In the genomic region with DNA sequence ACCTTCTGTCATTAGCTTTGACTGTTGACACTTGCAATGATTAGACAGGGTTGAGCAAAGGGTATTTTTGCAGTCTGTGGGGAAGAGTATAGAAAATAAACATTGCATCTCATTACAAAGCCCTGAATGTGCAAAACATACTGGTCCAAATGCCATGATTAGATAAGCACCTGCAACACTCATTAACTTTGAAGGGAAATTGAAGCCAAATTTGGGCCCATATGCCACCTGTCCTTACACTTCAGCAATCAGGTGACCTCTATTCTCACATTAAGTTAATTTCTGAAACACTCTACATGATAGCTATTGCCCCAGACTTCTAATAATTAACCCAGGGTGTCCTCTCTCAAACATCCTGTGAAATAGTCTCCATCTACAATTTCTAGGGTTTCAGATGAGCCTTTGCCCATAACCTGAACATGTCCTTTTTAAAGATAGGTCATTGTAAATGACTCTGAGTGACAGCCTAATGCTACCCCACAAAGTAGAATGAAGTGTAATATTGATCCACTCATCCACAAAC, we compare ENCODE assay signal across 14 cellular contexts.
DNase-seq lines count a peak whose midpoint lies in the region; ATAC-seq lines count a peak whose summit lies in the region.
"Had no signal": no experiment of that assay in that cellular context is flagged by ENCODE, and none has a peak within 500 bp of the region (broad histone marks: within the 10 kb centered on the region; RNA-seq: fewer than 3 reads in every experiment).

No MANE protein-coding gene starts in this region.

- DNase-seq in left kidney (ENCODE audit: low read depth, low spot score): peak; percentile 34
- DNase-seq in activated effector memory CD4-positive, alpha-beta T cell treated with Interleukin-2 at 50 U/mL for 16 hours: no peak
- DNase-seq in MG63: no peak
- DNase-seq in NCI-H2196 treated with DMSO at 0.1 percent for 48 hours (lab: John Stamatoyannopoulos, UW; ENCODE audit: unreplicated experiment): no peak
- no peak for DNase-seq in T-helper 9 cell
- DNase-seq: activated CD8-positive, alpha-beta T cell treated with anti-CD3 and anti-CD28 coated beads for 36 hours; CD8-positive, alpha-beta T cell; effector memory CD8-positive, alpha-beta T cell; NCI-H345; SIG-M5; upper lobe of left lung had no signal

- no peaks in the 10 kb centered on the region for H3K9me3 ChIP-seq in MG63
- H3K9me3 ChIP-seq: upper lobe of left lung had no signal

- H3K27me3 ChIP-seq in MG63: no peaks in the 10 kb centered on the region
- H3K27me3 ChIP-seq: upper lobe of left lung had no signal

- H3K4me3 ChIP-seq in MG63: no peak overlapping the region
- H3K4me3 ChIP-seq: upper lobe of left lung had no signal

- H3K36me3 ChIP-seq in MG63: no peaks in the 10 kb centered on the region
- H3K36me3 ChIP-seq: upper lobe of left lung had no signal

- ATAC-seq in GM18870 (IDR thresholded peaks at IDR 0.05; ENCODE audit: unreplicated experiment) (peak; percentile 68), GM21717 (IDR thresholded peaks at IDR 0.05; ENCODE audit: unreplicated experiment) (peak; percentile 38), HG03378 (IDR thresholded peaks at IDR 0.05; ENCODE audit: unreplicated experiment) (peak; percentile 76)
- ATAC-seq: activated CD8-positive, alpha-beta T cell treated with anti-CD3 and anti-CD28 coated beads for 36 hours; CD8-positive, alpha-beta T cell; effector memory CD8-positive, alpha-beta T cell had no signal
